ENCODE assay signal across 8 cellular contexts in genomic region chr17:48610282-48611211, GRCh38. TPM values are rescaled to one million over a fixed set of nuclear protein-coding genes. Genes with fewer than 3 reads are reported as not detected.
DNase-seq lines count a peak whose midpoint lies in the region; ATAC-seq and TF ChIP-seq lines count a peak whose summit lies in the region.

Gene HOXB7, minus strand, starts transcription at chr17:48611017. Its CDS starts 99 bp downstream, at chr17:48610918.

- H3K27me3 Mint-ChIP-seq in memory B cell: peaks cover 31% of the 10 kb centered on the region

- peak within 1 kb of the TSS; percentile 92 for H3K9ac ChIP-seq in Karpas-422 (ENCODE audit: low read length)

- ATAC-seq in memory B cell (ENCODE audit: low read depth): peak; percentile 60

- peak within 1 kb of the TSS; percentile 74 for H3K27ac Mint-ChIP-seq in memory B cell

- H3K4me1 Mint-ChIP-seq in memory B cell: peaks cover 19% of the 10 kb centered on the region

- no peaks in the 10 kb centered on the region for H3K79me2 ChIP-seq in Karpas-422 (ENCODE audit: low read length)

- DNase-seq in Karpas-422: peak; percentile 91
- peak; percentile 54 for DNase-seq in T1000 (lab: John Stamatoyannopoulos, UW)
- no peak for DNase-seq in coronary artery (ENCODE audit: low spot score)
- DNase-seq in memory B cell (ENCODE audit: low spot score in 2 of 2): no peak
- DNase-seq in stimulated activated naive CD4-positive, alpha-beta T cell treated with Interleukin-2 at 50 U/mL for 16 hours (lab: John Stamatoyannopoulos, UW): peak; percentile 64
- DNase-seq in NCI-H187 (lab: John Stamatoyannopoulos, UW): no peak
- DNase-seq in cortex of kidney (lab: John Stamatoyannopoulos, UW): no peak

- peak within 1 kb of the TSS; percentile 98 for H3K4me2 ChIP-seq in Karpas-422 (ENCODE audit: low read depth, low read length, poor library complexity, severe bottlenecking)

- H2AFZ ChIP-seq in Karpas-422 (ENCODE audit: low read length): peak within 1 kb of the TSS; percentile 95

- peak within 1 kb of the TSS; percentile 89 for H3K4me3 Mint-ChIP-seq in memory B cell

- no peaks in the 10 kb centered on the region for H3K27me3 ChIP-seq in Karpas-422 (ENCODE audit: low read length)

- H3K27ac ChIP-seq in Karpas-422 (ENCODE audit: low read length) (peak within 1 kb of the TSS; percentile 82), coronary artery (peak within 1 kb of the TSS in 1 of 2 donors; percentile 52)

- H3K36me3 Mint-ChIP-seq in memory B cell: peaks cover 2% of the 10 kb centered on the region

- no peaks in the 10 kb centered on the region for H4K20me1 ChIP-seq in Karpas-422 (ENCODE audit: insufficient read depth, low read depth, low read length)

- peaks cover 45% of the 10 kb centered on the region for H3K4me1 ChIP-seq in Karpas-422 (ENCODE audit: low read length)

- no peaks in the 10 kb centered on the region for H3K9me2 ChIP-seq in Karpas-422 (replicated peaks; ENCODE audit: insufficient read depth, low read length)

- TF ChIP-seq CTCF in coronary artery (IDR thresholded peaks at IDR 0.05): no peak

- peaks cover 2% of the 10 kb centered on the region for H3K9me3 Mint-ChIP-seq in memory B cell

- H3K36me3 ChIP-seq in Karpas-422 (ENCODE audit: insufficient read depth, low read length): no peaks in the 10 kb centered on the region

- H3K9me3 ChIP-seq in Karpas-422 (ENCODE audit: low read length): no peaks in the 10 kb centered on the region

- H3K4me3 ChIP-seq in GM08714 (ENCODE audit: low read length): peak within 1 kb of the TSS; percentile 73
- peak within 1 kb of the TSS; percentile 82 for H3K4me3 ChIP-seq in Karpas-422 (ENCODE audit: low read length)
- H3K4me3 ChIP-seq in coronary artery: peak within 1 kb of the TSS; percentile 55

RNA-seq across cellular contexts. Expression of gene HOXB7, which starts in this region (rescaled TPM):
- 9.7 and 12.1 TPM in 2 replicates for total RNA-seq in Karpas-422 (2014; rRNA removed; shearing (Covaris generic); ENCODE audit: low replicate concordance)

Comparison
In these comparisons a context has a peak if more than half of its experiments do, and no peak if none do; other contexts are left out.
1. DNase-seq: peak in Karpas-422 (single experiment), T1000 (single experiment) and stimulated activated naive CD4-positive, alpha-beta T cell treated with Interleukin-2 at 50 U/mL for 16 hours (single experiment); none in coronary artery (single experiment), memory B cell (0 of 2), NCI-H187 (0 of 2) and cortex of kidney (single experiment).
2. Peak in every context shown above with its lines, with median percentiles within 50 percentile points of each other: H3K4me3 ChIP-seq.